22 cellular contexts compared by ENCODE assay signal in genomic region chr2:238279324-238279682, GRCh38.
"Had no signal": no experiment of that assay in that cellular context is flagged by ENCODE, and none has a peak within 500 bp of the region (broad histone marks: within the 10 kb centered on the region; RNA-seq: fewer than 3 reads in every experiment).

No MANE protein-coding gene starts in this region.

- H3K27ac Mint-ChIP-seq: memory B cell; stimulated activated naive B cell treated with anti-CD40 and anti-IgM and Interleukin-4, amounts not matched to agents 10 μg/mL and 1 μg/mL and 100 μg/mL, for 72 hours had no signal

- H3K27ac ChIP-seq: brain microvascular endothelial cell, coronary artery, dorsolateral prefrontal cortex, testis, VCaP had no signal

- H3K27me3 ChIP-seq: brain microvascular endothelial cell, dorsolateral prefrontal cortex, testis, transverse colon had no signal

- H3K4me3 ChIP-seq: coronary artery, dorsolateral prefrontal cortex, smooth muscle cell, testis, transverse colon had no signal

- ATAC-seq: activated T-cell treated with anti-CD3 and anti-CD28 coated beads, Interleukin-2, amount 50 U/mL, for 4 hours; activated T-helper 17 cell treated with anti-CD3 and anti-CD28 coated beads, Interleukin-2, amount 50 U/mL, for 72 hours; naive thymus-derived CD8-positive, alpha-beta T cell; stimulated activated naive B cell treated with anti-CD40 and anti-IgM and Interleukin-4, amounts not matched to agents 10 μg/mL and 1 μg/mL and 100 μg/mL, for 72 hours had no signal

- H3K4me3 Mint-ChIP-seq: activated T-cell treated with anti-CD3 and anti-CD28 coated beads, Interleukin-2, amount 50 U/mL, for 4 hours; activated T-helper 17 cell treated with anti-CD3 and anti-CD28 coated beads, Interleukin-2, amount 50 U/mL, for 72 hours; memory B cell; naive thymus-derived CD8-positive, alpha-beta T cell; neural crest cell; stimulated activated naive B cell treated with anti-CD40 and anti-IgM and Interleukin-4, amounts not matched to agents 10 μg/mL and 1 μg/mL and 100 μg/mL, for 72 hours had no signal

- H3K9me3 Mint-ChIP-seq: activated T-cell treated with anti-CD3 and anti-CD28 coated beads, Interleukin-2, amount 50 U/mL, for 4 hours; activated T-helper 17 cell treated with anti-CD3 and anti-CD28 coated beads, Interleukin-2, amount 50 U/mL, for 72 hours; memory B cell; naive thymus-derived CD8-positive, alpha-beta T cell; neural crest cell; stimulated activated naive B cell treated with anti-CD40 and anti-IgM and Interleukin-4, amounts not matched to agents 10 μg/mL and 1 μg/mL and 100 μg/mL, for 72 hours had no signal

- H3K36me3 ChIP-seq: brain microvascular endothelial cell had no signal

- H3K27me3 Mint-ChIP-seq: activated T-helper 17 cell treated with anti-CD3 and anti-CD28 coated beads, Interleukin-2, amount 50 U/mL, for 72 hours; memory B cell; naive thymus-derived CD8-positive, alpha-beta T cell; stimulated activated naive B cell treated with anti-CD40 and anti-IgM and Interleukin-4, amounts not matched to agents 10 μg/mL and 1 μg/mL and 100 μg/mL, for 72 hours had no signal

- DNase-seq: activated CD4-positive, alpha-beta T cell treated with anti-CD3 and anti-CD28 coated beads for 4 hours; activated CD4-positive, alpha-beta T cell treated with anti-CD3 and anti-CD28 coated beads, Interleukin-2, amount 50 U/mL, for 48 hours; activated gamma-delta T cell treated with Interleukin-2 at 50 U/mL for 16 hours; activated naive CD4-positive, alpha-beta T cell treated with anti-CD3 and anti-CD28 coated beads, Interleukin-2, amount 50 U/mL, for 16 hours; activated T-cell treated with anti-CD3 and anti-CD28 coated beads, Interleukin-2, amount 50 U/mL, for 4 hours; amniotic stem cell; brain microvascular endothelial cell; effector memory CD4-positive, alpha-beta T cell; midbrain; naive thymus-derived CD8-positive, alpha-beta T cell; occipital lobe; stimulated activated CD4-positive, alpha-beta T cell treated with anti-CD3 and anti-CD28 coated beads, Interleukin-2, amount 100 ng/mL, for 24 hours; stimulated activated naive B cell treated with anti-CD40 and anti-IgM and Interleukin-4, amounts not matched to agents 10 μg/mL and 1 μg/mL and 100 μg/mL, for 72 hours; testis; transverse colon had no signal

- H3K4me2 ChIP-seq: smooth muscle cell had no signal

- H3K9me3 ChIP-seq: testis, transverse colon had no signal
